8 cellular contexts compared by ENCODE assay signal in the genomic region with DNA sequence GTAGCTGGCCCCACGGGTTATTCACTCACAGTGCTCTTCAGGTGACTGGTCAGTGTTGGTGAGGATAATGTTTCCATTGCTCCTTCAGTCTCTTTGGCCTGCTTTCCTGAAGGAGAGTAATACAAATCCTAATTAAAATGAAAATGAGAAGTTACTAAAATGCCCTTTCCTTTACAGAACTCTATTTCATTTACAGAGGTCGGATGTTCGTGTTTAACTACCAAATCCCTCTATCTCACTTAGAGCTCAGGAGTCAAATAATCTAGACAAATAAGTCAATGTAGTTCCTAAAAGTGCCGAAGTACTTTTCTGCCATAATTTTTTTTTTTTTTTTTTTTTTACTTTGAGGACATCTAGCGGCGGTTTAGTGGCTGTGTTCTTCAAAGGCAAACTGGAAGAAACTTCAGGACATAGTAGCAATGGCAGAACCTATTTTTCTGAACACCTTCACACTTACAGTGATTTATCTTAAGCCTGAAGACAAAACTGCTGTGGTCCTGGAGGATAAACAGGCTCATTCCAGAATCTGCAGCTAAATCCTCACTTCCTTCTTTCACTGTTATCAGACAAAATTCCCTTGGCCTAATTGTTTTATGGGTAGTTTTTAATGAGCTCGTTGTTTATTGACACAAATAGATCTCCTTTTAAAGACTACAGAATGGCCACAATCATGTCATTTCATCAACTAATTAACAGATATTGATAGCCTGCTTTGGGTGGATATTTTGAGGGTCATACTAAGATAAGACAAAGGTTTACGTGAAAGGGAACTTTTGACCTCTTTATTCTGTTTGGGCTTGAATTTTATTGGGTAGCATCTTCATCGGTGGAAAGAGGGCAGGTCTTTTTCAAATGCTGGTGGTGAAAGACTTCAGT.
A peak's percentile ranks its signal among the peaks of the same experiment; 100 is the strongest.
DNase-seq lines count a peak whose midpoint lies in the region; ATAC-seq and TF ChIP-seq lines count a peak whose summit lies in the region.

No MANE protein-coding gene starts in this region.

- H3K4me3 Mint-ChIP-seq in nephron progenitor cell, result no peak overlapping the region
- H3K4me3 Mint-ChIP-seq in stimulated activated effector memory CD8-positive, alpha-beta T cell treated with anti-CD3 and anti-CD28 coated beads, Interleukin-12 subunit alpha, Interleukin-12 subunit beta, amount 100 ng/mL, for 72 hours, result no peak overlapping the region

- peaks cover 44% of the 10 kb centered on the region for H3K4me1 Mint-ChIP-seq in nephron progenitor cell
- H3K4me1 Mint-ChIP-seq in stimulated activated effector memory CD8-positive, alpha-beta T cell treated with anti-CD3 and anti-CD28 coated beads, Interleukin-12 subunit alpha, Interleukin-12 subunit beta, amount 100 ng/mL, for 72 hours, result peaks cover 18% of the 10 kb centered on the region

- no peak overlapping the region for H3K27ac Mint-ChIP-seq in nephron progenitor cell
- no peak overlapping the region for H3K27ac Mint-ChIP-seq in stimulated activated effector memory CD8-positive, alpha-beta T cell treated with anti-CD3 and anti-CD28 coated beads, Interleukin-12 subunit alpha, Interleukin-12 subunit beta, amount 100 ng/mL, for 72 hours

- H3K36me3 Mint-ChIP-seq in nephron progenitor cell (ENCODE audit: low read depth), result no peaks in the 10 kb centered on the region
- H3K36me3 Mint-ChIP-seq in stimulated activated effector memory CD8-positive, alpha-beta T cell treated with anti-CD3 and anti-CD28 coated beads, Interleukin-12 subunit alpha, Interleukin-12 subunit beta, amount 100 ng/mL, for 72 hours, result no peaks in the 10 kb centered on the region

- DNase-seq in NCI-H2029 (lab: John Stamatoyannopoulos, UW), result peak; percentile 3
- no peak for DNase-seq in NCI-H2029 treated with DMSO at 0.1 percent for 48 hours (lab: John Stamatoyannopoulos, UW)
- peak; percentile 5 for DNase-seq in NCI-H748 treated with DMSO at 0.1 percent for 48 hours (lab: John Stamatoyannopoulos, UW)
- DNase-seq in dermis blood vessel endothelial cell, result peak; percentile 66
- DNase-seq in nephron progenitor cell, result no peak
- DNase-seq in effector CD8-positive, alpha-beta T cell (lab: John Stamatoyannopoulos, UW), result no peak
- no peak for DNase-seq in stimulated activated effector memory CD8-positive, alpha-beta T cell treated with anti-CD3 and anti-CD28 coated beads, Interleukin-12 subunit alpha, Interleukin-12 subunit beta, amount 100 ng/mL, for 72 hours (ENCODE audit: low spot score in 2 of 2)

- no peak for ATAC-seq in stimulated activated effector memory CD8-positive, alpha-beta T cell treated with anti-CD3 and anti-CD28 coated beads, Interleukin-12 subunit alpha, Interleukin-12 subunit beta, amount 100 ng/mL, for 72 hours
- ATAC-seq in HG03159 (IDR thresholded peaks at IDR 0.05; ENCODE audit: unreplicated experiment), result no peak

- peak; percentile 50 for TF ChIP-seq CTCF in nephron progenitor cell (IDR thresholded peaks at IDR 0.05)

- H3K9me3 Mint-ChIP-seq in nephron progenitor cell, result peaks cover 3% of the 10 kb centered on the region
- H3K9me3 Mint-ChIP-seq in stimulated activated effector memory CD8-positive, alpha-beta T cell treated with anti-CD3 and anti-CD28 coated beads, Interleukin-12 subunit alpha, Interleukin-12 subunit beta, amount 100 ng/mL, for 72 hours, result no peaks in the 10 kb centered on the region

- no peaks in the 10 kb centered on the region for H3K27me3 Mint-ChIP-seq in nephron progenitor cell (ENCODE audit: low read depth, poor library complexity)

Comparison
In these comparisons a context has a peak if more than half of its experiments do, and no peak if none do; other contexts are left out.
1. DNase-seq: peak in NCI-H2029 (single experiment), NCI-H748 treated with DMSO at 0.1 percent for 48 hours (single experiment) and dermis blood vessel endothelial cell (single experiment); none in NCI-H2029 treated with DMSO at 0.1 percent for 48 hours (single experiment), nephron progenitor cell (single experiment), effector CD8-positive, alpha-beta T cell (single experiment) and stimulated activated effector memory CD8-positive, alpha-beta T cell treated with anti-CD3 and anti-CD28 coated beads, Interleukin-12 subunit alpha, Interleukin-12 subunit beta, amount 100 ng/mL, for 72 hours (0 of 2).